1 cellular context compared by ENCODE assay signal in the genomic region with DNA sequence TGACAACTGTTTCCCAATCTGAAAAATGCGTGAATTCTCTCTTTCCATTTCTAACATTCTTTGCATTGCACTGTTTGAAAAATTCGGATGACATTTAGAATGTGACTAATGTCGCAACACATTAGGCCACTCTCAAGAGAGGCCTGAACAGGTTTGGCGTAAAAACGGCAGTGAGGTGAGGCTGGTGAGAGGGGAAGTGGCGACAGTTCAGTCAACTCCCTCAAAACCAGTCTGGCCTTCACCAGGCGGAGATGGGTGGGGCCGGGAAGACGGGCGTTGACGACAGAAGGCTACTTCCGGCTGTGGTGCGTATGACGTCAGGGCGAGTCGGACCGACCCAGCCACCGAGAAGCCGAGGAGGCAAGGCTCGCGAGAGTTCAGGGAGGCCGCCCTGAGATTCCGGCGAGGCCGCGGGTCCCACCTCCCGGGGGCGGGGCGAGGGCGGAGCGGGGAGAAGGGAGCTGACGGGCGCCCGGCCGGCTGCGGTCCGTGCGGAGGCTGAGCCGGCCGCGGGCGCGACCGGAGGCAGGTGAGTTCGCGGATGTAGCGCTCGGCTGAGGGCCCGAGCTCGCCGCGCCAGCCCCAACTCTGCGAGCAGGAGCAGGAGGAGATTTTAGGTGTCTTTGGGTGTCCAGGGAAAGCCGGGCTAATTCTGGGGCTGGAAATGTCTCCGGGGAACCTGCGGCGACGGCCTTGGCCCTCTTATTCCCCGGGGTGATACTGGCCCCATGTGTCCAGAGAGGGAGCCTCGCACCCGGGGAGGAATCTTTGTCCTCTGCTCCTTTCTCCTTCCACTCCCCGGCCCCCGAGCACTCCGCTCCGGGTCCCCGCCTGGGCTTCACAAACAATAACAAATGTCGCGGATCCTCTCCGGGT.
TF ChIP-seq lines count a peak whose summit lies in the region.

A gene (plus strand): TSS at position 483 of the 876 bp plus-strand sequence. CDS start 53,435 bp downstream, outside the sequence.

TF ChIP-seq in HepG2, 621 proteins besides CTCF, POLR2A, EP300 and RAD21 (continued from another document and continues in another):
- TF ChIP-seq ZNF776 (CRISPR knock-in tag; IDR thresholded peaks at IDR 0.05) (peak; percentile 74; the same call in 1 of the 2 replicates), ZNF550 (CRISPR knock-in tag; IDR thresholded peaks at IDR 0.05; ENCODE audit: borderline replicate concordance) (no peak), RCOR2 (CRISPR knock-in tag; IDR thresholded peaks at IDR 0.05) (peak; percentile 85; the same call in 1 of the 2 replicates), ZBTB7B (CRISPR knock-in tag; IDR thresholded peaks at IDR 0.05) (no peak), ZMAT3 (CRISPR knock-in tag; conservative IDR thresholded peaks at IDR 0.05) (peak; percentile 67; the same call in 1 of the 2 replicates), RFX1 (IDR thresholded peaks at IDR 0.05) (no peak), ZNF441 (CRISPR knock-in tag; IDR thresholded peaks at IDR 0.05; ENCODE audit: borderline replicate concordance) (peak; percentile 64; the same call in 1 of the 2 replicates), SPEN (CRISPR knock-in tag; IDR thresholded peaks at IDR 0.05; ENCODE audit: low read depth) (peak; percentile 90), ZNF569 (CRISPR knock-in tag; IDR thresholded peaks at IDR 0.05; ENCODE audit: borderline replicate concordance) (no peak), IRF2 (CRISPR knock-in tag; IDR thresholded peaks at IDR 0.05) (peak; percentile 76), ZNF883 (CRISPR knock-in tag; IDR thresholded peaks at IDR 0.05; ENCODE audit: not compliant biosample characterization) (peak; percentile 28), GATAD2A (CRISPR knock-in tag; IDR thresholded peaks at IDR 0.05) (peak; percentile 61), ZNF766 (CRISPR knock-in tag; IDR thresholded peaks at IDR 0.05; ENCODE audit: borderline replicate concordance) (peak; percentile 43; the same call in 1 of the 2 replicates), ZNF777 (CRISPR knock-in tag; IDR thresholded peaks at IDR 0.05) (peak; percentile 54), HOXA9 (CRISPR knock-in tag; IDR thresholded peaks at IDR 0.05; ENCODE audit: borderline replicate concordance) (peak; percentile 77; the same call in 1 of the 2 replicates), GABPA (IDR thresholded peaks at IDR 0.05; ENCODE audit: low read depth, low read length) (peak; percentile 81), GABPA (CRISPR knock-in tag; IDR thresholded peaks at IDR 0.05; ENCODE audit: low read depth) (peak; percentile 96), TEAD3 (CRISPR knock-in tag; optimal IDR thresholded peaks at IDR 0.05; ENCODE audit: borderline replicate concordance) (peak; percentile 68), ZNF468 (CRISPR knock-in tag; IDR thresholded peaks at IDR 0.05) (no peak), NR2C2 (CRISPR knock-in tag; IDR thresholded peaks at IDR 0.05; ENCODE audit: borderline replicate concordance) (peak; percentile 33; the same call in 1 of the 2 replicates), ZNF572 (CRISPR knock-in tag; IDR thresholded peaks at IDR 0.05) (0 out of 2 replicates have a peak, but pooled peaks have one; percentile 53), SIN3B (IDR thresholded peaks at IDR 0.05; ENCODE audit: low read length) (no peak)
- TF ChIP-seq, protein P1, sequence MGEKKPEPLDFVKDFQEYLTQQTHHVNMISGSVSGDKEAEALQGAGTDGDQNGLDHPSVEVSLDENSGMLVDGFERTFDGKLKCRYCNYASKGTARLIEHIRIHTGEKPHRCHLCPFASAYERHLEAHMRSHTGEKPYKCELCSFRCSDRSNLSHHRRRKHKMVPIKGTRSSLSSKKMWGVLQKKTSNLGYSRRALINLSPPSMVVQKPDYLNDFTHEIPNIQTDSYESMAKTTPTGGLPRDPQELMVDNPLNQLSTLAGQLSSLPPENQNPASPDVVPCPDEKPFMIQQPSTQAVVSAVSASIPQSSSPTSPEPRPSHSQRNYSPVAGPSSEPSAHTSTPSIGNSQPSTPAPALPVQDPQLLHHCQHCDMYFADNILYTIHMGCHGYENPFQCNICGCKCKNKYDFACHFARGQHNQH (CRISPR knock-in tag; IDR thresholded peaks at IDR 0.05): peak; percentile 50
- TF ChIP-seq, protein P2, sequence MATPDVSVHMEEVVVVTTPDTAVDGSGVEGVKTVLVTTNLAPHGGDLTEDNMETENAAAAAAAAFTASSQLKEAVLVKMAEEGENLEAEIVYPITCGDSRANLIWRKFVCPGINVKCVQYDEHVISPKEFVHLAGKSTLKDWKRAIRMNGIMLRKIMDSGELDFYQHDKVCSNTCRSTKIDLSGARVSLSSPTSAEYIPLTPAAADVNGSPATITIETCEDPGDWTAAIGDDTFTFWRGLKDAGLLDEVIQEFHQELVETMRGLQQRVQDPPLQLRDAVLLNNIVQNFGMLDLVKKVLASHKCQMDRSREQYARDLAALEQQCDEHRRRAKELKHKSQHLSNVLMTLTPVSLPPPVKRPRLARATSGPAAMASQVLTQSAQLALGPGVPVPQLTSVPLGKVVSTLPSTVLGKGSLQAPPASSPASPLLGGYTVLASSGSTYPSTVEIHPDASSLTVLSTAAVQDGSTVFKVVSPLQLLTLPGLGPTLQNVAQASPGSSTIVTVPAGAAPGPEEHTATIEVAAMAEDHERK (CRISPR knock-in tag; IDR thresholded peaks at IDR 0.05; ENCODE audit: low read depth): no peak; the same call in none of the 2 replicates
- TF ChIP-seq, protein P3, sequence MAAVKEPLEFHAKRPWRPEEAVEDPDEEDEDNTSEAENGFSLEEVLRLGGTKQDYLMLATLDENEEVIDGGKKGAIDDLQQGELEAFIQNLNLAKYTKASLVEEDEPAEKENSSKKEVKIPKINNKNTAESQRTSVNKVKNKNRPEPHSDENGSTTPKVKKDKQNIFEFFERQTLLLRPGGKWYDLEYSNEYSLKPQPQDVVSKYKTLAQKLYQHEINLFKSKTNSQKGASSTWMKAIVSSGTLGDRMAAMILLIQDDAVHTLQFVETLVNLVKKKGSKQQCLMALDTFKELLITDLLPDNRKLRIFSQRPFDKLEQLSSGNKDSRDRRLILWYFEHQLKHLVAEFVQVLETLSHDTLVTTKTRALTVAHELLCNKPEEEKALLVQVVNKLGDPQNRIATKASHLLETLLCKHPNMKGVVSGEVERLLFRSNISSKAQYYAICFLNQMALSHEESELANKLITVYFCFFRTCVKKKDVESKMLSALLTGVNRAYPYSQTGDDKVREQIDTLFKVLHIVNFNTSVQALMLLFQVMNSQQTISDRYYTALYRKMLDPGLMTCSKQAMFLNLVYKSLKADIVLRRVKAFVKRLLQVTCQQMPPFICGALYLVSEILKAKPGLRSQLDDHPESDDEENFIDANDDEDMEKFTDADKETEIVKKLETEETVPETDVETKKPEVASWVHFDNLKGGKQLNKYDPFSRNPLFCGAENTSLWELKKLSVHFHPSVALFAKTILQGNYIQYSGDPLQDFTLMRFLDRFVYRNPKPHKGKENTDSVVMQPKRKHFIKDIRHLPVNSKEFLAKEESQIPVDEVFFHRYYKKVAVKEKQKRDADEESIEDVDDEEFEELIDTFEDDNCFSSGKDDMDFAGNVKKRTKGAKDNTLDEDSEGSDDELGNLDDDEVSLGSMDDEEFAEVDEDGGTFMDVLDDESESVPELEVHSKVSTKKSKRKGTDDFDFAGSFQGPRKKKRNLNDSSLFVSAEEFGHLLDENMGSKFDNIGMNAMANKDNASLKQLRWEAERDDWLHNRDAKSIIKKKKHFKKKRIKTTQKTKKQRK (IDR thresholded peaks at IDR 0.05; ENCODE audit: low read length): no peak
- TF ChIP-seq, protein P4, sequence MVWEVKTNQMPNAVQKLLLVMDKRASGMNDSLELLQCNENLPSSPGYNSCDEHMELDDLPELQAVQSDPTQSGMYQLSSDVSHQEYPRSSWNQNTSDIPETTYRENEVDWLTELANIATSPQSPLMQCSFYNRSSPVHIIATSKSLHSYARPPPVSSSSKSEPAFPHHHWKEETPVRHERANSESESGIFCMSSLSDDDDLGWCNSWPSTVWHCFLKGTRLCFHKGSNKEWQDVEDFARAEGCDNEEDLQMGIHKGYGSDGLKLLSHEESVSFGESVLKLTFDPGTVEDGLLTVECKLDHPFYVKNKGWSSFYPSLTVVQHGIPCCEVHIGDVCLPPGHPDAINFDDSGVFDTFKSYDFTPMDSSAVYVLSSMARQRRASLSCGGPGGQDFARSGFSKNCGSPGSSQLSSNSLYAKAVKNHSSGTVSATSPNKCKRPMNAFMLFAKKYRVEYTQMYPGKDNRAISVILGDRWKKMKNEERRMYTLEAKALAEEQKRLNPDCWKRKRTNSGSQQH (CRISPR knock-in tag; IDR thresholded peaks at IDR 0.05; ENCODE audit: low read depth): no peak
- TF ChIP-seq, protein P5, sequence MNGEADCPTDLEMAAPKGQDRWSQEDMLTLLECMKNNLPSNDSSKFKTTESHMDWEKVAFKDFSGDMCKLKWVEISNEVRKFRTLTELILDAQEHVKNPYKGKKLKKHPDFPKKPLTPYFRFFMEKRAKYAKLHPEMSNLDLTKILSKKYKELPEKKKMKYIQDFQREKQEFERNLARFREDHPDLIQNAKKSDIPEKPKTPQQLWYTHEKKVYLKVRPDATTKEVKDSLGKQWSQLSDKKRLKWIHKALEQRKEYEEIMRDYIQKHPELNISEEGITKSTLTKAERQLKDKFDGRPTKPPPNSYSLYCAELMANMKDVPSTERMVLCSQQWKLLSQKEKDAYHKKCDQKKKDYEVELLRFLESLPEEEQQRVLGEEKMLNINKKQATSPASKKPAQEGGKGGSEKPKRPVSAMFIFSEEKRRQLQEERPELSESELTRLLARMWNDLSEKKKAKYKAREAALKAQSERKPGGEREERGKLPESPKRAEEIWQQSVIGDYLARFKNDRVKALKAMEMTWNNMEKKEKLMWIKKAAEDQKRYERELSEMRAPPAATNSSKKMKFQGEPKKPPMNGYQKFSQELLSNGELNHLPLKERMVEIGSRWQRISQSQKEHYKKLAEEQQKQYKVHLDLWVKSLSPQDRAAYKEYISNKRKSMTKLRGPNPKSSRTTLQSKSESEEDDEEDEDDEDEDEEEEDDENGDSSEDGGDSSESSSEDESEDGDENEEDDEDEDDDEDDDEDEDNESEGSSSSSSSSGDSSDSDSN (CRISPR knock-in tag; IDR thresholded peaks at IDR 0.05): peak; percentile 94
- TF ChIP-seq, protein P6, sequence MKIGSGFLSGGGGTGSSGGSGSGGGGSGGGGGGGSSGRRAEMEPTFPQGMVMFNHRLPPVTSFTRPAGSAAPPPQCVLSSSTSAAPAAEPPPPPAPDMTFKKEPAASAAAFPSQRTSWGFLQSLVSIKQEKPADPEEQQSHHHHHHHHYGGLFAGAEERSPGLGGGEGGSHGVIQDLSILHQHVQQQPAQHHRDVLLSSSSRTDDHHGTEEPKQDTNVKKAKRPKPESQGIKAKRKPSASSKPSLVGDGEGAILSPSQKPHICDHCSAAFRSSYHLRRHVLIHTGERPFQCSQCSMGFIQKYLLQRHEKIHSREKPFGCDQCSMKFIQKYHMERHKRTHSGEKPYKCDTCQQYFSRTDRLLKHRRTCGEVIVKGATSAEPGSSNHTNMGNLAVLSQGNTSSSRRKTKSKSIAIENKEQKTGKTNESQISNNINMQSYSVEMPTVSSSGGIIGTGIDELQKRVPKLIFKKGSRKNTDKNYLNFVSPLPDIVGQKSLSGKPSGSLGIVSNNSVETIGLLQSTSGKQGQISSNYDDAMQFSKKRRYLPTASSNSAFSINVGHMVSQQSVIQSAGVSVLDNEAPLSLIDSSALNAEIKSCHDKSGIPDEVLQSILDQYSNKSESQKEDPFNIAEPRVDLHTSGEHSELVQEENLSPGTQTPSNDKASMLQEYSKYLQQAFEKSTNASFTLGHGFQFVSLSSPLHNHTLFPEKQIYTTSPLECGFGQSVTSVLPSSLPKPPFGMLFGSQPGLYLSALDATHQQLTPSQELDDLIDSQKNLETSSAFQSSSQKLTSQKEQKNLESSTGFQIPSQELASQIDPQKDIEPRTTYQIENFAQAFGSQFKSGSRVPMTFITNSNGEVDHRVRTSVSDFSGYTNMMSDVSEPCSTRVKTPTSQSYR (CRISPR knock-in tag; IDR thresholded peaks at IDR 0.05; ENCODE audit: borderline replicate concordance): peak; percentile 11; the same call in 1 of the 2 replicates
- TF ChIP-seq, protein P7, sequence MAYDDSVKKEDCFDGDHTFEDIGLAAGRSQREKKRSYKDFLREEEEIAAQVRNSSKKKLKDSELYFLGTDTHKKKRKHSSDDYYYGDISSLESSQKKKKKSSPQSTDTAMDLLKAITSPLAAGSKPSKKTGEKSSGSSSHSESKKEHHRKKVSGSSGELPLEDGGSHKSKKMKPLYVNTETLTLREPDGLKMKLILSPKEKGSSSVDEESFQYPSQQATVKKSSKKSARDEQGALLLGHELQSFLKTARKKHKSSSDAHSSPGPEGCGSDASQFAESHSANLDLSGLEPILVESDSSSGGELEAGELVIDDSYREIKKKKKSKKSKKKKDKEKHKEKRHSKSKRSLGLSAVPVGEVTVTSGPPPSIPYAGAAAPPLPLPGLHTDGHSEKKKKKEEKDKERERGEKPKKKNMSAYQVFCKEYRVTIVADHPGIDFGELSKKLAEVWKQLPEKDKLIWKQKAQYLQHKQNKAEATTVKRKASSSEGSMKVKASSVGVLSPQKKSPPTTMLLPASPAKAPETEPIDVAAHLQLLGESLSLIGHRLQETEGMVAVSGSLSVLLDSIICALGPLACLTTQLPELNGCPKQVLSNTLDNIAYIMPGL (CRISPR knock-in tag; IDR thresholded peaks at IDR 0.05; ENCODE audit: borderline replicate concordance in 1 of 2, low read depth in 1 of 2): peak; percentile 60 to 78; a peak in 3 of 4 replicates
- TF ChIP-seq, protein P8, sequence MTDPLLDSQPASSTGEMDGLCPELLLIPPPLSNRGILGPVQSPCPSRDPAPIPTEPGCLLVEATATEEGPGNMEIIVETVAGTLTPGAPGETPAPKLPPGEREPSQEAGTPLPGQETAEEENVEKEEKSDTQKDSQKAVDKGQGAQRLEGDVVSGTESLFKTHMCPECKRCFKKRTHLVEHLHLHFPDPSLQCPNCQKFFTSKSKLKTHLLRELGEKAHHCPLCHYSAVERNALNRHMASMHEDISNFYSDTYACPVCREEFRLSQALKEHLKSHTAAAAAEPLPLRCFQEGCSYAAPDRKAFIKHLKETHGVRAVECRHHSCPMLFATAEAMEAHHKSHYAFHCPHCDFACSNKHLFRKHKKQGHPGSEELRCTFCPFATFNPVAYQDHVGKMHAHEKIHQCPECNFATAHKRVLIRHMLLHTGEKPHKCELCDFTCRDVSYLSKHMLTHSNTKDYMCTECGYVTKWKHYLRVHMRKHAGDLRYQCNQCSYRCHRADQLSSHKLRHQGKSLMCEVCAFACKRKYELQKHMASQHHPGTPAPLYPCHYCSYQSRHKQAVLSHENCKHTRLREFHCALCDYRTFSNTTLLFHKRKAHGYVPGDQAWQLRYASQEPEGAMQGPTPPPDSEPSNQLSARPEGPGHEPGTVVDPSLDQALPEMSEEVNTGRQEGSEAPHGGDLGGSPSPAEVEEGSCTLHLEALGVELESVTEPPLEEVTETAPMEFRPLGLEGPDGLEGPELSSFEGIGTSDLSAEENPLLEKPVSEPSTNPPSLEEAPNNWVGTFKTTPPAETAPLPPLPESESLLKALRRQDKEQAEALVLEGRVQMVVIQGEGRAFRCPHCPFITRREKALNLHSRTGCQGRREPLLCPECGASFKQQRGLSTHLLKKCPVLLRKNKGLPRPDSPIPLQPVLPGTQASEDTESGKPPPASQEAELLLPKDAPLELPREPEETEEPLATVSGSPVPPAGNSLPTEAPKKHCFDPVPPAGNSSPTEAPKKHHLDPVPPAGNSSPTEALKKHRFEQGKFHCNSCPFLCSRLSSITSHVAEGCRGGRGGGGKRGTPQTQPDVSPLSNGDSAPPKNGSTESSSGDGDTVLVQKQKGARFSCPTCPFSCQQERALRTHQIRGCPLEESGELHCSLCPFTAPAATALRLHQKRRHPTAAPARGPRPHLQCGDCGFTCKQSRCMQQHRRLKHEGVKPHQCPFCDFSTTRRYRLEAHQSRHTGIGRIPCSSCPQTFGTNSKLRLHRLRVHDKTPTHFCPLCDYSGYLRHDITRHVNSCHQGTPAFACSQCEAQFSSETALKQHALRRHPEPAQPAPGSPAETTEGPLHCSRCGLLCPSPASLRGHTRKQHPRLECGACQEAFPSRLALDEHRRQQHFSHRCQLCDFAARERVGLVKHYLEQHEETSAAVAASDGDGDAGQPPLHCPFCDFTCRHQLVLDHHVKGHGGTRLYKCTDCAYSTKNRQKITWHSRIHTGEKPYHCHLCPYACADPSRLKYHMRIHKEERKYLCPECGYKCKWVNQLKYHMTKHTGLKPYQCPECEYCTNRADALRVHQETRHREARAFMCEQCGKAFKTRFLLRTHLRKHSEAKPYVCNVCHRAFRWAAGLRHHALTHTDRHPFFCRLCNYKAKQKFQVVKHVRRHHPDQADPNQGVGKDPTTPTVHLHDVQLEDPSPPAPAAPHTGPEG (CRISPR knock-in tag; IDR thresholded peaks at IDR 0.05): peak; percentile 78
